Comparison of ENCODE assay signal across 8 cellular contexts in the genomic region with DNA sequence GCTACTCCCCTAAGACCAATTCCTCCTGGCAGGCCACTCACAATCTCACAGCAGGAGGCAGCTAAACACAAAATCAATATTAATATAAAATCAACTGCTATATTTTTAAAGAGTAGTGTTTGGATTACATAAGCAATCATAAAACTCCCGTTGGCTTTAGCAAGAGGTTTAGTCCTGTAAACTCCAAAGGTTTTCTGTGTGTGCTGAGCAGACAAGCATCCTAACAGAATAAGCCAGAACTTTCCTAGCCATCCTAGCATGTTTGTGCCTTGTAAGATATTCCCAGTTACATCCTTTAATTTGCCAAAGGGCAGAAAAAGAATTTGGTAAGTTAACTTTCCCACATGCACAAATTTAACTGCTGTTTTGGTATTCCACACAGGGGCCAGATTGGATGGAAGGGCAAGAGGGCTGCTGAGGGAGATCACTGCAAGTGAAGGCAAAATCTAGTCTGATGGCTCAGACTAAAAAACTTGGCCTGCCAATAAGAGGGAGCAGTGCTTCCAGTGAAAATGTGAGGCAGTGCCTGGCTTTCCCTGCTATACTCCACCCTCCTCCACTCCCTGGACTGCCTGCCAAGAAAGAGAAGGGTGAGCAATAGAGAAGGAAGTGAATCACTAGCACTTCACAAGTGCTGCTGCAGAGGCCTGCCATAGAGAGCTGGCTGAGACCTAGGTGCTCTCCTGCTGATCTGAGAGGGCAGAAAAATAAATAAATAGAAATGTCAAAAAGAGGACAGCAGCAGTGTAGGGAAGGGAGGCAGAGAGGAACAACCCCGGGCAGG. TPM values are rescaled to one million over a fixed set of nuclear protein-coding genes. Genes with fewer than 3 reads are reported as not detected.
A peak's percentile ranks its signal among the peaks of the same experiment; 100 is the strongest.
DNase-seq lines count a peak whose midpoint lies in the region; ATAC-seq, FAIRE-seq and TF ChIP-seq lines count a peak whose summit lies in the region.
"Not testable (repeated sequence)": the region's sequence is repeated elsewhere in the genome, so short reads cannot be mapped to it uniquely, and the experiment has no call there.

No MANE protein-coding gene starts in this region.

- peak; percentile 100 for ATAC-seq in A549

- peak overlapping the region; percentile 70 to 82 for H3K27ac ChIP-seq in A549
- peak overlapping the region; percentile 19 for H3K27ac ChIP-seq in brain microvascular endothelial cell

- not testable (repeated sequence) for H3K4me3 ChIP-seq in A549; brain microvascular endothelial cell (ENCODE audit: low read depth, low read length)

- H3K4me2 ChIP-seq in A549: peak overlapping the region; percentile 80

- 0% methylated on average over 2 of the region's 2 CpGs for WGBS in A549 (ENCODE audit: missing lambda C conversion rate)

- H3K36me3 ChIP-seq in brain microvascular endothelial cell (replicated peaks): not testable (repeated sequence)

- peak in 1 of 2 experiments; percentile 75 for DNase-seq in A549 (ENCODE audit: low read depth in 1 of 2, low spot score in 1 of 2)
- peak; percentile 91 for DNase-seq in H4 (ENCODE audit: low spot score)
- DNase-seq in NCI-H774 (lab: John Stamatoyannopoulos, UW): peak; percentile 21
- DNase-seq in activated CD4-positive, alpha-beta T cell treated with anti-CD3 and anti-CD28 coated beads, Interleukin-2, amount 50 U/mL, for 4 hours: peak; percentile 8 to 16
- DNase-seq in brain microvascular endothelial cell: peak; percentile 90
- DNase-seq in globus pallidus (ENCODE audit: low spot score): peak; percentile 49
- DNase-seq in midbrain (lab: John Stamatoyannopoulos, UW): peak; percentile 21
- DNase-seq in smooth muscle cell of the brain vasculature (ENCODE audit: low read depth, low spot score): peak; percentile 49

- H3K9me3 ChIP-seq in A549: not testable (repeated sequence)

- not testable (repeated sequence) for TF ChIP-seq EP300 in A549 (IDR thresholded peaks at IDR 0.05)

- POLR2A ChIA-PET in A549 (lab: Yijun Ruan, JAX): not testable (repeated sequence)

- H3K27me3 ChIP-seq in brain microvascular endothelial cell (replicated peaks): not testable (repeated sequence)

- TF ChIP-seq RAD21 in A549 (conservative IDR thresholded peaks at IDR 0.05 in 1 of 2, IDR thresholded peaks at IDR 0.05 in 1 of 2): not testable (repeated sequence)

- not testable (repeated sequence) for TF ChIP-seq CTCF in A549 (IDR thresholded peaks at IDR 0.05); brain microvascular endothelial cell (IDR thresholded peaks at IDR 0.05; ENCODE audit: low read depth, low read length, missing control alignments)

- in situ Hi-C loops in brain microvascular endothelial cell (cut with HindIII; ENCODE audit: low pct_ligation_motif_present, low sequenced_read_pairs): not testable (repeated sequence)

- CTCF ChIA-PET in A549 (lab: Yijun Ruan, JAX): not testable (repeated sequence)

- FAIRE-seq in A549 (lab: Jason Lieb, UNC): peak; percentile 91

- TF ChIP-seq POLR2A in A549 (IDR thresholded peaks at IDR 0.05; ENCODE audit: low read length): not testable (repeated sequence)

- H3K4me1 ChIP-seq in A549: peaks cover 81% of the 10 kb centered on the region

TF ChIP-seq in A549, 52 proteins besides CTCF, POLR2A, EP300 and RAD21:
- not testable (repeated sequence) for TF ChIP-seq FOSL2 (IDR thresholded peaks at IDR 0.05)
- TF ChIP-seq FOSL2 (CRISPR knock-in tag; IDR thresholded peaks at IDR 0.05): peak; percentile 66

RNA-seq across cellular contexts. Expression of gene SPDYE16, which starts 39.9 kb away (rescaled TPM):
- polyA plus RNA-seq in A549 (2011; rRNA removed): not detected in 2 replicates
- not detected in 2 replicates for polyA plus RNA-seq in A549 (2012; cell fraction: cytosol; rRNA removed)
- not detected in 2 replicates for polyA plus RNA-seq in A549 (2012; cell fraction: nucleus; rRNA removed)
- not detected in 3 replicates for polyA plus RNA-seq in A549 (2017; fragmentation: RNase III; extraction: RNeasy Plus Mini Kit Qiagen cat#74134 plus additional on column Dnase treatment)
- not detected in 2 replicates for polyA minus RNA-seq in A549 (2011; rRNA and poly(A)+ RNA removed)
- not detected in 2 replicates for total RNA-seq in H4 (2014; rRNA removed; shearing (Covaris generic))

RNA-seq across cellular contexts. Expression of gene POMZP3, which starts 44.0 kb away (rescaled TPM):
- polyA plus RNA-seq in A549 (2011; rRNA removed) (10.6 and 14.7 TPM in 2 replicates), A549 (2017; fragmentation: RNase III; extraction: RNeasy Plus Mini Kit Qiagen cat#74134 plus additional on column Dnase treatment) (17.4 to 18.6 TPM (median 17.6 TPM) in 3 replicates)
- 8.1 and 9.5 TPM in 2 replicates for polyA plus RNA-seq in A549 (2012; cell fraction: cytosol; rRNA removed)
- 7.8 and 9.1 TPM in 2 replicates for polyA plus RNA-seq in A549 (2012; cell fraction: nucleus; rRNA removed)
- 23.0 and 26.2 TPM in 2 replicates for polyA minus RNA-seq in A549 (2011; rRNA and poly(A)+ RNA removed)
- 2.7 and 5.1 TPM in 2 replicates for total RNA-seq in H4 (2014; rRNA removed; shearing (Covaris generic))
